In genomic region chr9:5719546-5719945, GRCh38 we compare ENCODE assay signal across 1 cellular context.
TF ChIP-seq lines count a peak whose summit lies in the region.

No MANE protein-coding gene starts in this region.

TF ChIP-seq in GM12878, 131 proteins besides CTCF, POLR2A, EP300 and RAD21 (continued from another document):
- TF ChIP-seq CUX1 (IDR thresholded peaks at IDR 0.05; ENCODE audit: insufficient replicate concordance, low read depth, low read length): no peak
- no peak for TF ChIP-seq RAD51 (IDR thresholded peaks at IDR 0.05)
- no peak for TF ChIP-seq IKZF2 (IDR thresholded peaks at IDR 0.05)
- TF ChIP-seq SPI1 (IDR thresholded peaks at IDR 0.05; ENCODE audit: borderline replicate concordance, insufficient read depth, low read depth, low read length): no peak
- no peak for TF ChIP-seq IRF3 (IDR thresholded peaks at IDR 0.05)
- no peak for TF ChIP-seq RFX5 (IDR thresholded peaks at IDR 0.05; ENCODE audit: low read depth, low read length)
- no peak for TF ChIP-seq MAX (IDR thresholded peaks at IDR 0.05; ENCODE audit: low read depth, low read length)
